Comparison of ENCODE assay signal across 8 cellular contexts in genomic region chr5:31193591-31194457, GRCh38. TPM values are rescaled to one million over a fixed set of nuclear protein-coding genes. Genes with fewer than 3 reads are reported as not detected.
DNase-seq lines count a peak whose midpoint lies in the region; ATAC-seq and TF ChIP-seq lines count a peak whose summit lies in the region.

Gene CDH6, plus strand, starts transcription at chr5:31193686. Its CDS starts 73,788 bp downstream, at chr5:31267474.

- DNase-seq in HFF-Myc (ENCODE audit: extremely low read depth, low read depth), result no peak
- DNase-seq in RWPE1 (ENCODE audit: low spot score), result peak; percentile 20
- peak; percentile 75 for DNase-seq in fibroblast of the aortic adventitia (ENCODE audit: low read depth)
- DNase-seq in neural crest cell (ENCODE audit: low read depth, low spot score), result peak; percentile 76
- no peak for DNase-seq in NCI-H128 (lab: John Stamatoyannopoulos, UW; ENCODE audit: unreplicated experiment)

- ATAC-seq in GM18519 (IDR thresholded peaks at IDR 0.05; ENCODE audit: low FRiP score, unreplicated experiment) (no peak), HG02884 (IDR thresholded peaks at IDR 0.05; ENCODE audit: unreplicated experiment) (no peak), GM21528 (IDR thresholded peaks at IDR 0.05; ENCODE audit: low FRiP score, unreplicated experiment) (no peak)

- H3K4me3 ChIP-seq in HFF-Myc (replicated peaks; ENCODE audit: low read depth, low read length), result peak within 1 kb of the TSS; percentile 35
- H3K4me3 ChIP-seq in fibroblast of the aortic adventitia (ENCODE audit: low read depth, low read length), result peak within 1 kb of the TSS; percentile 84

- H3K27ac ChIP-seq in RWPE1, result no peak within 1 kb of the TSS

- H3K4me3 Mint-ChIP-seq in neural crest cell, result peak within 1 kb of the TSS; percentile 87

- POLR2A ChIA-PET in RWPE1 (lab: Yijun Ruan, JAX; ENCODE audit: low non-redundant PET), result no interaction called here

- H3K36me3 Mint-ChIP-seq in neural crest cell (ENCODE audit: low read depth), result peaks cover 5% of the 10 kb centered on the region

- CTCF ChIA-PET in RWPE1 (lab: Yijun Ruan, JAX), result no interaction called here

- peak within 1 kb of the TSS; percentile 91 for H3K27ac Mint-ChIP-seq in neural crest cell (ENCODE audit: unreplicated experiment)

- H3K9me3 Mint-ChIP-seq in neural crest cell, result no peaks in the 10 kb centered on the region

- H3K27me3 Mint-ChIP-seq in neural crest cell (ENCODE audit: low read depth), result peaks cover 44% of the 10 kb centered on the region

- peaks cover 58% of the 10 kb centered on the region for H3K4me1 Mint-ChIP-seq in neural crest cell

- no peak for TF ChIP-seq CTCF in HFF-Myc (IDR thresholded peaks at IDR 0.05; ENCODE audit: low read depth, low read length, missing control alignments)
- TF ChIP-seq CTCF in RWPE1 (conservative IDR thresholded peaks at IDR 0.05; ENCODE audit: low read depth), result no peak
- no peak for TF ChIP-seq CTCF in fibroblast of the aortic adventitia (IDR thresholded peaks at IDR 0.05; ENCODE audit: insufficient read depth, low read length)
- TF ChIP-seq CTCF in neural crest cell (conservative IDR thresholded peaks at IDR 0.05), result no peak

RNA-seq across cellular contexts. Expression of gene CDH6, which starts in this region (rescaled TPM):
- total RNA-seq in fibroblast of the aortic adventitia (ENCODE audit: low replicate concordance) (7.4 and 103 TPM in 2 replicates), neural crest cell (233 and 247 TPM in 2 replicates)

Comparison
In these comparisons a context has a peak if more than half of its experiments do, and no peak if none do; other contexts are left out.
1. DNase-seq: peak in RWPE1 (single experiment), fibroblast of the aortic adventitia (single experiment) and neural crest cell (single experiment); none in HFF-Myc (single experiment) and NCI-H128 (single experiment).